In the genomic region with DNA sequence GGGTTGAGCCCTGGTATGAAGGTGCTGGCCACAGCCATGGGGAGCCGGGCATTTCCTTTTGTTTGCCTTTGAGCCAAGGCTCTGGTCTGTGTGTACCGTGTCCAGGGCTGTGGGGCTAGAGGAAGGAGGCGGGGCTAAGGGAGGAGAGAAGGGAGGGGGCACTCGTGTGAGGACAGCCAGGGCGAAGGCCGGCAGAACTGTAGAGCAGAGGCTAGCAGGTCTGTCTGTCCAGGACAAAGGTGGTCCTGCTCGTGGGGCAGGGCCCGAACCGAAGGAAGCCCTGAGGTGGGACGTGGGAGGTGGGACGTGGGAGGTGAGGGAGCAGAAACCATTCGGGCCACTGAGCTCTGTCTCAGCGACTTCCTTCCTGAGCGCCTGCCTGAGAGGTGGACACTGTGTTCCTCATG, we compare ENCODE assay signal across 11 cellular contexts. TPM values are rescaled to one million over a fixed set of nuclear protein-coding genes. Genes with fewer than 3 reads are reported as not detected.
DNase-seq lines count a peak whose midpoint lies in the region; ATAC-seq, FAIRE-seq and TF ChIP-seq lines count a peak whose summit lies in the region.
"Had no signal": no experiment of that assay in that cellular context is flagged by ENCODE, and none has a peak within 500 bp of the region (broad histone marks: within the 10 kb centered on the region; RNA-seq: fewer than 3 reads in every experiment).

No MANE protein-coding gene starts in this region.

- no peak for DNase-seq in activated naive CD4-positive, alpha-beta T cell treated with anti-CD3 and anti-CD28 coated beads, Interleukin-2, amount 10 ng/mL, durations not matched to agents 7 days and 5 days
- DNase-seq in activated naive CD4-positive, alpha-beta T cell treated with Interleukin-2 at 50 U/mL for 16 hours = no peak
- DNase-seq in endothelial cell of umbilical vein (ENCODE audit: low read depth, low spot score) = peak; percentile 40
- no peak for DNase-seq in type B pancreatic cell (ENCODE audit: extremely low spot score, unreplicated experiment)
- DNase-seq in glomerular visceral epithelial cell (ENCODE audit: extremely low spot score) = no peak
- DNase-seq in H54 (ENCODE audit: insufficient read length, low spot score) = no peak
- no peak for DNase-seq in activated T-cell treated with anti-CD3 and anti-CD28 coated beads, Interleukin-2, amount 50 U/mL, for 72 hours
- DNase-seq: NCI-H1436 treated with DMSO at 0.1 percent for 48 hours, spleen had no signal

- POLR2A ChIA-PET in endothelial cell of umbilical vein (lab: Charles Lee) = no interaction called here

- CTCF ChIA-PET in activated naive CD4-positive, alpha-beta T cell treated with anti-CD3 and anti-CD28 coated beads, Interleukin-2, amount 10 ng/mL, durations not matched to agents 7 days and 5 days (lab: Charles Lee) = interaction anchor here (0.5 kb wide), 1 partner anchor 56 kb away, joined by 3 read pairs; no protein-coding TSS in a partner anchor
- CTCF ChIA-PET in endothelial cell of umbilical vein (lab: Charles Lee) = interaction anchor here (1.3 to 2.9 kb wide), 5 partner anchors 10 to 447 kb away, joined by 3 to 13 read pairs (median 4); a partner anchor contains a TSS

- H3K9me3 ChIP-seq in endothelial cell of umbilical vein (replicated peaks; ENCODE audit: control insufficient read depth, insufficient read depth, low read length) (no peaks in the 10 kb centered on the region), muscle layer of duodenum (ENCODE audit: control insufficient read depth in 1 of 2, low read length in 2 of 2) (no peaks in the 10 kb centered on the region)
- H3K9me3 ChIP-seq: spleen had no signal

- H3K27me3 ChIP-seq in endothelial cell of umbilical vein (ENCODE audit: control insufficient read depth in 2 of 2, insufficient read depth in 2 of 2, low read length in 2 of 2) (no peaks in the 10 kb centered on the region), muscle layer of duodenum (ENCODE audit: low read depth, low read length) (no peaks in the 10 kb centered on the region)
- H3K27me3 ChIP-seq: spleen had no signal

- BruUV-seq in endothelial cell of umbilical vein (replicated peaks; lab: Mats Ljungman, UMichigan) = no TSS peak

- H3K27ac Mint-ChIP-seq in activated naive CD4-positive, alpha-beta T cell treated with anti-CD3 and anti-CD28 coated beads, Interleukin-2, amount 10 ng/mL, durations not matched to agents 7 days and 5 days = peak overlapping the region; percentile 35
- H3K27ac Mint-ChIP-seq in type B pancreatic cell = peak overlapping the region; percentile 57
- no peak overlapping the region for H3K27ac Mint-ChIP-seq in activated T-cell treated with anti-CD3 and anti-CD28 coated beads, Interleukin-2, amount 50 U/mL, for 72 hours

- no peak for ATAC-seq in activated T-cell treated with anti-CD3 and anti-CD28 coated beads, Interleukin-2, amount 50 U/mL, for 72 hours (replicated peaks in 1 of 2)

- H3K4me3 ChIP-seq in endothelial cell of umbilical vein (replicated peaks in 1 of 3; ENCODE audit: insufficient read depth in 1 of 3, low read depth in 1 of 3, low read length in 3 of 3) (no peak overlapping the region), muscle layer of duodenum (ENCODE audit: low read depth in 1 of 2, low read length in 2 of 2) (peak overlapping the region; percentile 33 to 34)

- intact Hi-C loops in endothelial cell of umbilical vein (cut with micrococcal nuclease) = loop anchor here (10.0 kb wide), 1 partner anchor 289 kb away; no protein-coding TSS in a partner anchor

- H3K4me3 Mint-ChIP-seq in activated naive CD4-positive, alpha-beta T cell treated with anti-CD3 and anti-CD28 coated beads, Interleukin-2, amount 10 ng/mL, durations not matched to agents 7 days and 5 days = no peak overlapping the region
- no peak overlapping the region for H3K4me3 Mint-ChIP-seq in type B pancreatic cell
- H3K4me3 Mint-ChIP-seq in activated T-cell treated with anti-CD3 and anti-CD28 coated beads, Interleukin-2, amount 50 U/mL, for 72 hours = no peak overlapping the region

- H3K27ac ChIP-seq in endothelial cell of umbilical vein (ENCODE audit: insufficient read depth, low read depth, low read length) (no peak overlapping the region), muscle layer of duodenum (ENCODE audit: low read length) (peak overlapping the region; percentile 76)

- H3K4me2 ChIP-seq in endothelial cell of umbilical vein (ENCODE audit: insufficient read depth, low read length) = no peak overlapping the region

- H3K79me2 ChIP-seq in endothelial cell of umbilical vein (ENCODE audit: control insufficient read depth, insufficient read depth, low read length) = no peaks in the 10 kb centered on the region

- no peaks in the 10 kb centered on the region for H4K20me1 ChIP-seq in endothelial cell of umbilical vein (replicated peaks; ENCODE audit: control insufficient read depth, extremely low read depth, insufficient read depth, low read length)

- H3K9me3 Mint-ChIP-seq in activated naive CD4-positive, alpha-beta T cell treated with anti-CD3 and anti-CD28 coated beads, Interleukin-2, amount 10 ng/mL, durations not matched to agents 7 days and 5 days = no peaks in the 10 kb centered on the region
- H3K9me3 Mint-ChIP-seq in type B pancreatic cell = no peaks in the 10 kb centered on the region
- H3K9me3 Mint-ChIP-seq in activated T-cell treated with anti-CD3 and anti-CD28 coated beads, Interleukin-2, amount 50 U/mL, for 72 hours = peaks cover 0 to 1% of the 10 kb centered on the region in 2 donors

- no peak for TF ChIP-seq CTCF in endothelial cell of umbilical vein (IDR thresholded peaks at IDR 0.05; ENCODE audit: extremely low read depth in 1 of 2, insufficient read depth in 1 of 2, low read depth in 1 of 2, low read length in 2 of 2)
- no peak for TF ChIP-seq CTCF in type B pancreatic cell (conservative IDR thresholded peaks at IDR 0.05)

- H2AFZ ChIP-seq in endothelial cell of umbilical vein (ENCODE audit: low read depth, low read length) = peak overlapping the region; percentile 44

- FAIRE-seq in endothelial cell of umbilical vein (lab: Jason Lieb, UNC) (peak; percentile 66), H54 (lab: Jason Lieb, UNC) (no peak)
- FAIRE-seq: urothelium cell line had no signal

- H3K4me1 Mint-ChIP-seq in activated naive CD4-positive, alpha-beta T cell treated with anti-CD3 and anti-CD28 coated beads, Interleukin-2, amount 10 ng/mL, durations not matched to agents 7 days and 5 days = peaks cover 7% of the 10 kb centered on the region
- H3K4me1 Mint-ChIP-seq in type B pancreatic cell (ENCODE audit: unreplicated experiment) = peaks cover 12% of the 10 kb centered on the region
- H3K4me1 Mint-ChIP-seq in activated T-cell treated with anti-CD3 and anti-CD28 coated beads, Interleukin-2, amount 50 U/mL, for 72 hours (ENCODE audit: low read depth) = peaks cover 18% of the 10 kb centered on the region

- H3K36me3 Mint-ChIP-seq in activated naive CD4-positive, alpha-beta T cell treated with anti-CD3 and anti-CD28 coated beads, Interleukin-2, amount 10 ng/mL, durations not matched to agents 7 days and 5 days = no peaks in the 10 kb centered on the region
- no peaks in the 10 kb centered on the region for H3K36me3 Mint-ChIP-seq in type B pancreatic cell
- peaks cover 3 to 7% of the 10 kb centered on the region in 2 donors for H3K36me3 Mint-ChIP-seq in activated T-cell treated with anti-CD3 and anti-CD28 coated beads, Interleukin-2, amount 50 U/mL, for 72 hours (ENCODE audit: insufficient read depth in 2 of 2)

- no peaks in the 10 kb centered on the region for H3K9me1 ChIP-seq in endothelial cell of umbilical vein (replicated peaks; ENCODE audit: control insufficient read depth, extremely low read depth, insufficient read depth, low read length)

- no peak for TF ChIP-seq POLR2A in endothelial cell of umbilical vein (IDR thresholded peaks at IDR 0.05; ENCODE audit: low read depth, low read length)
- TF ChIP-seq POLR2A in H54 (IDR thresholded peaks at IDR 0.05; ENCODE audit: low read depth, low read length) = no peak

- H3K4me1 ChIP-seq in endothelial cell of umbilical vein (ENCODE audit: control insufficient read depth, extremely low read depth, insufficient read depth, low read length) (peaks cover 9% of the 10 kb centered on the region), muscle layer of duodenum (ENCODE audit: control insufficient read depth in 1 of 2, insufficient read depth in 2 of 2, low read length in 2 of 2) (peaks cover 6 to 23% of the 10 kb centered on the region in 2 donors)

- peaks cover 6% of the 10 kb centered on the region for H3K27me3 Mint-ChIP-seq in activated naive CD4-positive, alpha-beta T cell treated with anti-CD3 and anti-CD28 coated beads, Interleukin-2, amount 10 ng/mL, durations not matched to agents 7 days and 5 days
- H3K27me3 Mint-ChIP-seq in type B pancreatic cell = peaks cover 2% of the 10 kb centered on the region
- no peaks in the 10 kb centered on the region for H3K27me3 Mint-ChIP-seq in activated T-cell treated with anti-CD3 and anti-CD28 coated beads, Interleukin-2, amount 50 U/mL, for 72 hours (ENCODE audit: low read depth)

- dilution Hi-C loops in endothelial cell of umbilical vein (cut with MboI; ENCODE audit: extremely low pct_ligation_motif_present, low sequenced_read_pairs) = no loop called here

- H3K9ac ChIP-seq in endothelial cell of umbilical vein (replicated peaks; ENCODE audit: extremely low read depth, insufficient read depth, low read length) = no peak overlapping the region

- peaks cover 4 to 16% of the 10 kb centered on the region in 2 experiments for H3K36me3 ChIP-seq in endothelial cell of umbilical vein (ENCODE audit: control insufficient read depth in 2 of 2, extremely low read depth in 1 of 2, insufficient read depth in 2 of 2, low read length in 2 of 2)
- H3K36me3 ChIP-seq in muscle layer of duodenum (ENCODE audit: control insufficient read depth in 1 of 2, insufficient read depth in 2 of 2, low read length in 2 of 2) = peaks cover 5 to 23% of the 10 kb centered on the region in 2 donors

RNA-seq across cellular contexts. Expression of a gene that starts 41.3 kb away (rescaled TPM):
- total RNA-seq in endothelial cell of umbilical vein (22.5 and 25.3 TPM in 2 replicates), type B pancreatic cell (ENCODE audit: low replicate concordance) (30.6 and 42.4 TPM in 2 replicates)
- 26.4 and 28.3 TPM in 2 replicates for polyA plus RNA-seq in endothelial cell of umbilical vein
- 11.6 and 14.0 TPM in 2 replicates for polyA plus RNA-seq in endothelial cell of umbilical vein (2011; cell fraction: cytosol; rRNA removed)
- 62.3 and 67.8 TPM in 2 replicates for polyA plus RNA-seq in endothelial cell of umbilical vein (2011; cell fraction: nucleus; rRNA removed)
- 17.7 and 24.7 TPM in 2 replicates for polyA plus RNA-seq in endothelial cell of umbilical vein (2012)
- 15.6 and 21.2 TPM in 2 replicates for polyA minus RNA-seq in endothelial cell of umbilical vein
- polyA minus RNA-seq in endothelial cell of umbilical vein (2011; cell fraction: cytosol; rRNA and poly(A)+ RNA removed) = 12.4 TPM
- polyA minus RNA-seq in endothelial cell of umbilical vein (2011; cell fraction: nucleus; rRNA and poly(A)+ RNA removed) = 12.0 and 14.4 TPM in 2 replicates
- 10 to 100 TPM; 39.9 to 45.5 TPM for total RNA-seq in activated T-cell treated with anti-CD3 and anti-CD28 coated beads, Interleukin-2, amount 50 U/mL, for 72 hours

RNA-seq across cellular contexts. Expression of a gene that starts 54.4 kb away (rescaled TPM):
- not detected in 2 replicates for total RNA-seq in endothelial cell of umbilical vein
- 0.39 TPM in 1 of 2 replicates, not detected in the other for polyA plus RNA-seq in endothelial cell of umbilical vein
- polyA plus RNA-seq in endothelial cell of umbilical vein (2011; cell fraction: cytosol; rRNA removed) = 0.08 and 0.12 TPM in 2 replicates
- polyA plus RNA-seq in endothelial cell of umbilical vein (2011; cell fraction: nucleus; rRNA removed) = 0.37 and 1.3 TPM in 2 replicates
- polyA plus RNA-seq in endothelial cell of umbilical vein (2012) = 0.34 TPM in 1 of 2 replicates, not detected in the other
- not detected in 2 replicates for polyA minus RNA-seq in endothelial cell of umbilical vein
- not detected for polyA minus RNA-seq in endothelial cell of umbilical vein (2011; cell fraction: cytosol; rRNA and poly(A)+ RNA removed)
- not detected in 2 replicates for polyA minus RNA-seq in endothelial cell of umbilical vein (2011; cell fraction: nucleus; rRNA and poly(A)+ RNA removed)
- 1.5 and 2.8 TPM in 2 replicates for total RNA-seq in type B pancreatic cell (ENCODE audit: low replicate concordance)
- total RNA-seq in activated T-cell treated with anti-CD3 and anti-CD28 coated beads, Interleukin-2, amount 50 U/mL, for 72 hours = 10 to 100 TPM; 28.7 to 31.9 TPM

Comparison
In these comparisons a context has a peak if more than half of its experiments do, and no peak if none do; other contexts are left out.
1. H3K4me3 ChIP-seq: peak in muscle layer of duodenum (2 of 2); none in endothelial cell of umbilical vein (0 of 3).